In the genomic region with DNA sequence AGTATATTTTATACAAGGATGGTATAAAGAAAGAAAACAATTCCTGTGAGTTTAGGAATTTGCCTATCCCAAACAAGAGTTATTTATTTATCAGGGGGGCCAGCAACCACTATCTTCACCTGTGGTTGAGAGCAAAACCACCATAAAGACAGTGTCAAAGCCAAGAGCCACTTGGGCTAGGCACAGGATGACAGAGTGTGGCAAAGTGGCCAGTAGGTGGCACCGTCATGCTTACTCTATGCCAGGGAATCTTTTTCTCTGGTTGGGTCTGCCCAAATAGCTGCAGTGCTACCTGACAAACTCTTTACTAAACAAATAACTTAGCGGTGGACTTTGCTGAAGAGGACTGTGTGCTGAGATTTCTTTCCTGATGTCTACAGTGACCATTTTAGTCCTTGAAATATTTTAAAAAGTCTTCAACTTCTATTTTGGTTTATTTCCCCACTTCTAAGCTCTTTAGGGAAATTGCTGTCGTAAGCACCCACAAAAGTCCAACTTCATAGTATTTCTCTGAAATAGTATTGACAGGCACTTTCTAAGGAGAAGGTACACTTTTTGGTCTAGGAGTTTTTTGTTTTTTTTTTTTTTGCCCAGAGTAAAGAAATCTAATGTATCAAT, we compare ENCODE assay signal across 8 cellular contexts.
DNase-seq lines count a peak whose midpoint lies in the region; ATAC-seq and TF ChIP-seq lines count a peak whose summit lies in the region.

No MANE protein-coding gene starts in this region.

- DNase-seq in AG09319 (ENCODE audit: extremely low read depth, low read depth) (peak; percentile 18), NCI-H2196 (lab: John Stamatoyannopoulos, UW; ENCODE audit: unreplicated experiment) (peak; percentile 82), cerebellar cortex (ENCODE audit: low spot score) (peak; percentile 82), left kidney (ENCODE audit: low read depth, low spot score) (peak; percentile 85)
- DNase-seq in activated CD4-positive, CD25-positive, alpha-beta regulatory T cell treated with anti-CD3 and anti-CD28 coated beads, Interleukin-2, amount 50 U/mL, for 72 hours = peak; percentile 61
- peak; percentile 37 to 64 for DNase-seq in stimulated activated CD4-positive, alpha-beta T cell treated with anti-CD3 and anti-CD28 coated beads, Interleukin-4, amount 100 ng/mL, for 4 hours

- TF ChIP-seq CTCF in AG09319 (IDR thresholded peaks at IDR 0.05; ENCODE audit: low read depth, low read length) = peak; percentile 86

- ATAC-seq in GM18517 (IDR thresholded peaks at IDR 0.05; ENCODE audit: unreplicated experiment) (peak; percentile 95), HG03025 (IDR thresholded peaks at IDR 0.05; ENCODE audit: low FRiP score, unreplicated experiment) (peak; percentile 90)

Comparison
In these comparisons a context has a peak if more than half of its experiments do, and no peak if none do; other contexts are left out.
1. Peak in every context shown above with its lines: DNase-seq and ATAC-seq.
2. DNase-seq: peak in every context shown above with its lines; median percentile 85 in left kidney; 82 in NCI-H2196; 82 in cerebellar cortex; 61 in activated CD4-positive, CD25-positive, alpha-beta regulatory T cell treated with anti-CD3 and anti-CD28 coated beads, Interleukin-2, amount 50 U/mL, for 72 hours; 50 in stimulated activated CD4-positive, alpha-beta T cell treated with anti-CD3 and anti-CD28 coated beads, Interleukin-4, amount 100 ng/mL, for 4 hours; 18 in AG09319.